ENCODE assay signal across 24 cellular contexts in genomic region chr14:72616811-72617210, GRCh38.
DNase-seq lines count a peak whose midpoint lies in the region; ATAC-seq and TF ChIP-seq lines count a peak whose summit lies in the region.
"Had no signal": no experiment of that assay in that cellular context is flagged by ENCODE, and none has a peak within 500 bp of the region (broad histone marks: within the 10 kb centered on the region; RNA-seq: fewer than 3 reads in every experiment).

No MANE protein-coding gene starts in this region.

- CTCF ChIA-PET in MCF 10A (lab: Yijun Ruan, JAX), result no interaction called here
- CTCF ChIA-PET in activated CD4-positive, alpha-beta T cell treated with anti-CD3 and anti-CD28 coated beads for 36 hours (lab: Charles Lee), result interaction anchor here (1.0 to 1.3 kb wide), 2 partner anchors 22 to 287 kb away, joined by 3 read pairs; no protein-coding TSS in a partner anchor

- intact Hi-C loops in breast epithelium (cut with DNase I; ENCODE audit: low total_unique reads), result no loop called here
- intact Hi-C loops in MCF 10A (cut with micrococcal nuclease), result no loop called here
- intact Hi-C loops in activated CD4-positive, alpha-beta T cell treated with anti-CD3 and anti-CD28 coated beads for 36 hours (cut with DNase I, micrococcal nuclease), result no loop called here

- H3K27ac Mint-ChIP-seq in MCF 10A (ENCODE audit: low read depth, unreplicated experiment), result no peak overlapping the region
- peak overlapping the region; percentile 82 for H3K27ac Mint-ChIP-seq in nephron progenitor cell
- H3K27ac Mint-ChIP-seq in activated CD4-positive, alpha-beta T cell treated with anti-CD3 and anti-CD28 coated beads for 36 hours, result no peak overlapping the region
- H3K27ac Mint-ChIP-seq: activated CD4-positive, alpha-beta memory T cell treated with anti-CD3 and anti-CD28 coated beads for 36 hours; memory B cell had no signal

- no peak for TF ChIP-seq POLR2A in breast epithelium (IDR thresholded peaks at IDR 0.05)

- ATAC-seq in activated CD4-positive, alpha-beta T cell treated with anti-CD3 and anti-CD28 coated beads for 36 hours, result no peak
- no peak for ATAC-seq in HG03565 (IDR thresholded peaks at IDR 0.05; ENCODE audit: unreplicated experiment)
- ATAC-seq: activated naive CD8-positive, alpha-beta T cell treated with anti-CD3 and anti-CD28 coated beads, Interleukin-2, amount 50 U/mL, for 24 hours; body of pancreas; naive thymus-derived CD4-positive, alpha-beta T cell; upper lobe of right lung had no signal

- H3K36me3 ChIP-seq in breast epithelium (no peaks in the 10 kb centered on the region), subcutaneous abdominal adipose tissue (ENCODE audit: control insufficient read depth in 5 of 5, insufficient read depth in 5 of 5, low read length in 5 of 5) (no peaks in the 10 kb centered on the region)
- H3K36me3 ChIP-seq: sigmoid colon, upper lobe of right lung had no signal

- POLR2A ChIA-PET in MCF 10A (lab: Yijun Ruan, JAX), result no interaction called here
- POLR2A ChIA-PET in activated CD4-positive, alpha-beta T cell treated with anti-CD3 and anti-CD28 coated beads for 36 hours (lab: Charles Lee), result no interaction called here

- H3K27ac ChIP-seq in breast epithelium (peak overlapping the region; percentile 84 to 91), subcutaneous abdominal adipose tissue (ENCODE audit: low read depth, low read length) (peak overlapping the region; percentile 57)
- H3K27ac ChIP-seq: body of pancreas, upper lobe of right lung had no signal

- H3K4me1 ChIP-seq in breast epithelium (peaks cover 0 to 11% of the 10 kb centered on the region in 2 donors), subcutaneous abdominal adipose tissue (ENCODE audit: control insufficient read depth in 5 of 5, insufficient read depth in 5 of 5, low read length in 5 of 5) (peaks cover 6 to 72% (median 53%) of the 10 kb centered on the region in 5 donors)
- H3K4me1 ChIP-seq: upper lobe of right lung had no signal

- H3K9me3 ChIP-seq in breast epithelium (no peaks in the 10 kb centered on the region), subcutaneous abdominal adipose tissue (ENCODE audit: control insufficient read depth in 5 of 5, low read length in 5 of 5) (no peaks in the 10 kb centered on the region)
- H3K9me3 ChIP-seq: body of pancreas, sigmoid colon, upper lobe of right lung had no signal

- H3K4me3 ChIP-seq in breast epithelium, result no peak overlapping the region
- H3K4me3 ChIP-seq in subcutaneous abdominal adipose tissue (ENCODE audit: low read depth in 1 of 5, low read length in 5 of 5), result no peak overlapping the region
- H3K4me3 ChIP-seq: body of pancreas, K562, sigmoid colon, upper lobe of right lung had no signal

- peaks cover 5% of the 10 kb centered on the region for H3K9me3 Mint-ChIP-seq in MCF 10A (ENCODE audit: unreplicated experiment)
- peaks cover 4% of the 10 kb centered on the region for H3K9me3 Mint-ChIP-seq in nephron progenitor cell
- no peaks in the 10 kb centered on the region for H3K9me3 Mint-ChIP-seq in activated CD4-positive, alpha-beta T cell treated with anti-CD3 and anti-CD28 coated beads for 36 hours (ENCODE audit: low read depth)
- H3K9me3 Mint-ChIP-seq: activated CD4-positive, alpha-beta memory T cell treated with anti-CD3 and anti-CD28 coated beads for 36 hours; activated naive CD8-positive, alpha-beta T cell treated with anti-CD3 and anti-CD28 coated beads, Interleukin-2, amount 50 U/mL, for 24 hours; memory B cell had no signal

- H3K4me1 Mint-ChIP-seq in MCF 10A (ENCODE audit: insufficient read depth, unreplicated experiment) (peaks cover 7% of the 10 kb centered on the region), nephron progenitor cell (peaks cover 90% of the 10 kb centered on the region)
- H3K4me1 Mint-ChIP-seq in activated CD4-positive, alpha-beta T cell treated with anti-CD3 and anti-CD28 coated beads for 36 hours, result no peaks in the 10 kb centered on the region
- H3K4me1 Mint-ChIP-seq: activated naive CD8-positive, alpha-beta T cell treated with anti-CD3 and anti-CD28 coated beads, Interleukin-2, amount 50 U/mL, for 24 hours had no signal

- TF ChIP-seq CTCF in breast epithelium (IDR thresholded peaks at IDR 0.05) (no peak), MCF 10A (IDR thresholded peaks at IDR 0.05; ENCODE audit: unreplicated experiment) (no peak), nephron progenitor cell (IDR thresholded peaks at IDR 0.05) (no peak)

- H3K27me3 Mint-ChIP-seq in MCF 10A (ENCODE audit: insufficient read depth, unreplicated experiment) (no peaks in the 10 kb centered on the region), nephron progenitor cell (ENCODE audit: low read depth, poor library complexity) (peaks cover 7% of the 10 kb centered on the region)
- H3K27me3 Mint-ChIP-seq in activated CD4-positive, alpha-beta T cell treated with anti-CD3 and anti-CD28 coated beads for 36 hours, result peaks cover 2% of the 10 kb centered on the region
- H3K27me3 Mint-ChIP-seq: activated CD4-positive, alpha-beta memory T cell treated with anti-CD3 and anti-CD28 coated beads for 36 hours; activated naive CD8-positive, alpha-beta T cell treated with anti-CD3 and anti-CD28 coated beads, Interleukin-2, amount 50 U/mL, for 24 hours had no signal

- DNase-seq in breast epithelium (ENCODE audit: low spot score in 2 of 2) (no peak), MCF 10A (ENCODE audit: unreplicated experiment) (no peak), ecto neural progenitor cell (ENCODE audit: low spot score) (peak; percentile 41), nephron progenitor cell (no peak)
- DNase-seq in activated CD4-positive, alpha-beta T cell treated with anti-CD3 and anti-CD28 coated beads for 36 hours, result no peak
- DNase-seq in stimulated activated CD4-positive, alpha-beta T cell treated with anti-CD3 and anti-CD28 coated beads, Interleukin-1b, Interleukin-23, amount 100 ng/mL, for 48 hours, result no peak
- DNase-seq: activated CD4-positive, alpha-beta memory T cell treated with anti-CD3 and anti-CD28 coated beads for 36 hours; activated gamma-delta T cell; activated naive CD8-positive, alpha-beta T cell treated with anti-CD3 and anti-CD28 coated beads, Interleukin-2, amount 50 U/mL, for 24 hours; AML-193; cortex of kidney; DMS153; MM.1S; NCI-H1436 treated with DMSO at 0.1 percent for 48 hours; NCI-H526 treated with DMSO at 0.1 percent for 48 hours; sigmoid colon; T-helper 1 cell; upper lobe of right lung had no signal

- H3K4me3 Mint-ChIP-seq in MCF 10A (ENCODE audit: unreplicated experiment), result no peak overlapping the region
- H3K4me3 Mint-ChIP-seq in nephron progenitor cell, result no peak overlapping the region
- no peak overlapping the region for H3K4me3 Mint-ChIP-seq in activated CD4-positive, alpha-beta T cell treated with anti-CD3 and anti-CD28 coated beads for 36 hours
- H3K4me3 Mint-ChIP-seq: activated CD4-positive, alpha-beta memory T cell treated with anti-CD3 and anti-CD28 coated beads for 36 hours; activated naive CD8-positive, alpha-beta T cell treated with anti-CD3 and anti-CD28 coated beads, Interleukin-2, amount 50 U/mL, for 24 hours; memory B cell; naive thymus-derived CD4-positive, alpha-beta T cell had no signal

- BruUV-seq in MCF 10A (replicated peaks; lab: Mats Ljungman, UMichigan), result no TSS peak

- H3K36me3 Mint-ChIP-seq in MCF 10A (ENCODE audit: insufficient read depth, unreplicated experiment) (no peaks in the 10 kb centered on the region), nephron progenitor cell (ENCODE audit: low read depth) (no peaks in the 10 kb centered on the region)
- no peaks in the 10 kb centered on the region for H3K36me3 Mint-ChIP-seq in activated CD4-positive, alpha-beta T cell treated with anti-CD3 and anti-CD28 coated beads for 36 hours (ENCODE audit: low read depth)
- H3K36me3 Mint-ChIP-seq: activated CD4-positive, alpha-beta memory T cell treated with anti-CD3 and anti-CD28 coated beads for 36 hours had no signal

- H3K9ac ChIP-seq in subcutaneous abdominal adipose tissue (ENCODE audit: low read length in 5 of 5), result no peak overlapping the region

- H3K27me3 ChIP-seq in breast epithelium (no peaks in the 10 kb centered on the region), subcutaneous abdominal adipose tissue (ENCODE audit: control insufficient read depth in 5 of 5, insufficient read depth in 4 of 5, low read length in 5 of 5) (peaks cover 0 to 3% (median 0%) of the 10 kb centered on the region in 5 donors)
- H3K27me3 ChIP-seq: body of pancreas, sigmoid colon, upper lobe of right lung had no signal
